Comparison of ENCODE assay signal across 17 cellular contexts in genomic region chr14:51131516-51131915, GRCh38. TPM values are rescaled to one million over a fixed set of nuclear protein-coding genes. Genes with fewer than 3 reads are reported as not detected.
DNase-seq lines count a peak whose midpoint lies in the region; ATAC-seq and TF ChIP-seq lines count a peak whose summit lies in the region.
"Had no signal": no experiment of that assay in that cellular context is flagged by ENCODE, and none has a peak within 500 bp of the region (broad histone marks: within the 10 kb centered on the region; RNA-seq: fewer than 3 reads in every experiment).

No MANE protein-coding gene starts in this region.

- no peak overlapping the region for H3K27ac Mint-ChIP-seq in T-helper 17 cell
- no peak overlapping the region for H3K27ac Mint-ChIP-seq in naive thymus-derived CD4-positive, alpha-beta T cell
- H3K27ac Mint-ChIP-seq in T-helper 2 cell treated with Interferon-gamma antibody and Interleukin-4, amounts not matched to agents 5 μg/mL and 100 μg/mL, for 36 hours = no peak overlapping the region
- H3K27ac Mint-ChIP-seq: CD4-positive, CD25-positive, alpha-beta regulatory T cell; CD8-positive, alpha-beta memory T cell; GM23338 had no signal

- no peak overlapping the region for H3K4me3 ChIP-seq in WERI-Rb-1 (ENCODE audit: low read depth, low read length)
- H3K4me3 ChIP-seq in mesendoderm (ENCODE audit: low read length) = no peak overlapping the region
- no peak overlapping the region for H3K4me3 ChIP-seq in naive thymus-derived CD4-positive, alpha-beta T cell (ENCODE audit: low read length)
- H3K4me3 ChIP-seq: GM23338 had no signal

- peaks cover 0 to 33% (median 13%) of the 10 kb centered on the region in 11 donors for H3K9me3 Mint-ChIP-seq in naive thymus-derived CD4-positive, alpha-beta T cell
- H3K9me3 Mint-ChIP-seq in T-helper 2 cell treated with Interferon-gamma antibody and Interleukin-4, amounts not matched to agents 5 μg/mL and 100 μg/mL, for 36 hours = no peaks in the 10 kb centered on the region

- H3K36me3 ChIP-seq in WERI-Rb-1 (no peaks in the 10 kb centered on the region), mesendoderm (ENCODE audit: control insufficient read depth, insufficient read depth, low read length) (no peaks in the 10 kb centered on the region)
- no peaks in the 10 kb centered on the region for H3K36me3 ChIP-seq in naive thymus-derived CD4-positive, alpha-beta T cell (ENCODE audit: control insufficient read depth in 2 of 3, insufficient read depth in 3 of 3, low read length in 3 of 3)
- H3K36me3 ChIP-seq: BE2C had no signal

- no peak overlapping the region for H2BK15ac ChIP-seq in mesendoderm (replicated peaks; ENCODE audit: low read depth)

- H3K4me1 Mint-ChIP-seq in T-helper 17 cell = no peaks in the 10 kb centered on the region
- no peaks in the 10 kb centered on the region for H3K4me1 Mint-ChIP-seq in naive thymus-derived CD4-positive, alpha-beta T cell
- H3K4me1 Mint-ChIP-seq in T-helper 2 cell treated with Interferon-gamma antibody and Interleukin-4, amounts not matched to agents 5 μg/mL and 100 μg/mL, for 36 hours (ENCODE audit: low read depth) = no peaks in the 10 kb centered on the region
- H3K4me1 Mint-ChIP-seq: CD4-positive, CD25-positive, alpha-beta regulatory T cell; CD8-positive, alpha-beta memory T cell; GM23338 had no signal

- DNase-seq in ELF-1 (ENCODE audit: low read depth, low spot score) = peak; percentile 63
- peak; percentile 9 for DNase-seq in WERI-Rb-1
- DNase-seq in mesendoderm = peak; percentile 33
- no peak for DNase-seq in T-helper 17 cell
- no peak for DNase-seq in naive thymus-derived CD4-positive, alpha-beta T cell
- no peak for DNase-seq in T-helper 2 cell treated with Interferon-gamma antibody and Interleukin-4, amounts not matched to agents 5 μg/mL and 100 μg/mL, for 36 hours (ENCODE audit: low spot score)
- DNase-seq in NCI-H1105 treated with DMSO at 0.1 percent for 48 hours (lab: John Stamatoyannopoulos, UW) = no peak
- DNase-seq: ACHN; BE2C; C1 segment of cervical spinal cord; CD4-positive, CD25-positive, alpha-beta regulatory T cell; CD8-positive, alpha-beta memory T cell; COR-L47; DMS79 treated with DMSO at 0.1 percent for 48 hours; HCEC 1CT had no signal

- H2AK5ac ChIP-seq in mesendoderm (ENCODE audit: low read length) = no peak overlapping the region

- ATAC-seq in T-helper 17 cell = no peak
- no peak for ATAC-seq in naive thymus-derived CD4-positive, alpha-beta T cell
- ATAC-seq: GM23338 had no signal

- no peak overlapping the region for H3K4me3 Mint-ChIP-seq in T-helper 17 cell
- H3K4me3 Mint-ChIP-seq in naive thymus-derived CD4-positive, alpha-beta T cell = no peak overlapping the region
- no peak overlapping the region for H3K4me3 Mint-ChIP-seq in T-helper 2 cell treated with Interferon-gamma antibody and Interleukin-4, amounts not matched to agents 5 μg/mL and 100 μg/mL, for 36 hours
- H3K4me3 Mint-ChIP-seq: CD4-positive, CD25-positive, alpha-beta regulatory T cell; CD8-positive, alpha-beta memory T cell; GM23338 had no signal

- intact Hi-C loops in naive thymus-derived CD4-positive, alpha-beta T cell (cut with micrococcal nuclease) = no loop called here

- POLR2A ChIA-PET in naive thymus-derived CD4-positive, alpha-beta T cell (lab: Charles Lee) = no interaction called here

- no peak overlapping the region for H3K4ac ChIP-seq in mesendoderm (ENCODE audit: low read depth, low read length)

- TF ChIP-seq CTCF in WERI-Rb-1 (IDR thresholded peaks at IDR 0.05; ENCODE audit: low read depth, low read length) = no peak

- WGBS in mesendoderm (ENCODE audit: extremely low coverage, insufficient coverage, low lambda C conversion rate) = no CpG with 5 or more reads among the region's 2 CpGs

- H3K79me2 ChIP-seq in mesendoderm (ENCODE audit: control insufficient read depth, insufficient read depth, low read length) = no peaks in the 10 kb centered on the region

- H3K4me1 ChIP-seq in mesendoderm (ENCODE audit: control insufficient read depth, low read depth, low read length) = no peaks in the 10 kb centered on the region
- H3K4me1 ChIP-seq in naive thymus-derived CD4-positive, alpha-beta T cell (ENCODE audit: control insufficient read depth in 2 of 2, insufficient read depth in 2 of 2, low read length in 2 of 2) = no peaks in the 10 kb centered on the region
- H3K4me1 ChIP-seq: BE2C had no signal

- no peak overlapping the region for H3K4me2 ChIP-seq in mesendoderm (ENCODE audit: low read length)
- H3K4me2 ChIP-seq: GM23338 had no signal

- no peak overlapping the region for H3K23ac ChIP-seq in mesendoderm (ENCODE audit: low read length)

- no peak overlapping the region for H3K9ac ChIP-seq in mesendoderm (ENCODE audit: low read length)

- H3K9me3 ChIP-seq in WERI-Rb-1 (ENCODE audit: severe bottlenecking) (peaks cover 3% of the 10 kb centered on the region), T-helper 17 cell (ENCODE audit: control insufficient read depth, low read length, poor library complexity, severe bottlenecking) (peaks cover 2% of the 10 kb centered on the region)
- no peaks in the 10 kb centered on the region for H3K9me3 ChIP-seq in naive thymus-derived CD4-positive, alpha-beta T cell (ENCODE audit: control insufficient read depth in 2 of 3, low read length in 3 of 3)
- H3K9me3 ChIP-seq: BE2C had no signal

- no peak overlapping the region for H4K8ac ChIP-seq in mesendoderm (ENCODE audit: low read depth, low read length)

- no peak overlapping the region for H3K27ac ChIP-seq in WERI-Rb-1
- H3K27ac ChIP-seq in mesendoderm (ENCODE audit: low read depth, low read length) = no peak overlapping the region
- H3K27ac ChIP-seq in naive thymus-derived CD4-positive, alpha-beta T cell (ENCODE audit: low read depth, low read length) = no peak overlapping the region

- H3K18ac ChIP-seq in mesendoderm (ENCODE audit: low read length) = no peak overlapping the region

- H3K79me1 ChIP-seq in mesendoderm (ENCODE audit: low read length) = no peaks in the 10 kb centered on the region

- no peak overlapping the region for H3K56ac ChIP-seq in mesendoderm (ENCODE audit: low read length)

- CTCF ChIA-PET in naive thymus-derived CD4-positive, alpha-beta T cell (lab: Charles Lee) = no interaction called here

- no peaks in the 10 kb centered on the region for H3K36me3 Mint-ChIP-seq in T-helper 17 cell (ENCODE audit: low read depth)
- H3K36me3 Mint-ChIP-seq in naive thymus-derived CD4-positive, alpha-beta T cell = peaks cover 0 to 9% (median 5%) of the 10 kb centered on the region in 5 donors
- no peaks in the 10 kb centered on the region for H3K36me3 Mint-ChIP-seq in T-helper 2 cell treated with Interferon-gamma antibody and Interleukin-4, amounts not matched to agents 5 μg/mL and 100 μg/mL, for 36 hours (ENCODE audit: low read depth)
- H3K36me3 Mint-ChIP-seq: CD4-positive, CD25-positive, alpha-beta regulatory T cell had no signal

- no peak overlapping the region for H2BK120ac ChIP-seq in mesendoderm (ENCODE audit: low read depth, low read length)

- H4K5ac ChIP-seq in mesendoderm (ENCODE audit: low read length) = no peak overlapping the region

- H3K27me3 Mint-ChIP-seq in T-helper 17 cell = no peaks in the 10 kb centered on the region
- H3K27me3 Mint-ChIP-seq in naive thymus-derived CD4-positive, alpha-beta T cell = peaks cover 5 to 43% (median 19%) of the 10 kb centered on the region in 5 donors
- H3K27me3 Mint-ChIP-seq in T-helper 2 cell treated with Interferon-gamma antibody and Interleukin-4, amounts not matched to agents 5 μg/mL and 100 μg/mL, for 36 hours (ENCODE audit: low read depth) = no peaks in the 10 kb centered on the region

- H2BK5ac ChIP-seq in mesendoderm (ENCODE audit: low read length) = no peak overlapping the region

- no peaks in the 10 kb centered on the region for H3K27me3 ChIP-seq in WERI-Rb-1 (ENCODE audit: insufficient read depth, low read depth, severe bottlenecking)
- no peaks in the 10 kb centered on the region for H3K27me3 ChIP-seq in mesendoderm (ENCODE audit: insufficient read depth, low read length, poor library complexity)
- H3K27me3 ChIP-seq in naive thymus-derived CD4-positive, alpha-beta T cell (ENCODE audit: control insufficient read depth in 2 of 2, insufficient read depth in 2 of 2, low read length in 2 of 2) = no peaks in the 10 kb centered on the region
- H3K27me3 ChIP-seq: BE2C had no signal

RNA-seq across cellular contexts. Expression of gene TRIM9, which starts 36.6 kb away (rescaled TPM):
- polyA plus RNA-seq in mesendoderm (2013, experiment 1 of 2) = 0.59 TPM
- 0.56 TPM for polyA plus RNA-seq in mesendoderm (2013, experiment 2 of 2)
- under 1 TPM; 0.07 to 0.16 TPM for total RNA-seq in T-helper 17 cell
- 1 to 10 TPM in 1 of 5 experiments, under 1 TPM in 4; 0.27 to 1.7 (median 0.39) TPM for total RNA-seq in naive thymus-derived CD4-positive, alpha-beta T cell
- polyA plus RNA-seq in naive thymus-derived CD4-positive, alpha-beta T cell = under 1 TPM; 0.04 to 0.13 TPM
- total RNA-seq: HT-29 had no signal

Comparison
In these comparisons a context has a peak if more than half of its experiments do, and no peak if none do; other contexts are left out.
1. DNase-seq: peak in ELF-1 (single experiment), WERI-Rb-1 (single experiment) and mesendoderm (single experiment); none in T-helper 17 cell (0 of 3), naive thymus-derived CD4-positive, alpha-beta T cell (0 of 9), T-helper 2 cell treated with Interferon-gamma antibody and Interleukin-4, amounts not matched to agents 5 μg/mL and 100 μg/mL, for 36 hours (single experiment) and NCI-H1105 treated with DMSO at 0.1 percent for 48 hours (single experiment).